In the genomic region with DNA sequence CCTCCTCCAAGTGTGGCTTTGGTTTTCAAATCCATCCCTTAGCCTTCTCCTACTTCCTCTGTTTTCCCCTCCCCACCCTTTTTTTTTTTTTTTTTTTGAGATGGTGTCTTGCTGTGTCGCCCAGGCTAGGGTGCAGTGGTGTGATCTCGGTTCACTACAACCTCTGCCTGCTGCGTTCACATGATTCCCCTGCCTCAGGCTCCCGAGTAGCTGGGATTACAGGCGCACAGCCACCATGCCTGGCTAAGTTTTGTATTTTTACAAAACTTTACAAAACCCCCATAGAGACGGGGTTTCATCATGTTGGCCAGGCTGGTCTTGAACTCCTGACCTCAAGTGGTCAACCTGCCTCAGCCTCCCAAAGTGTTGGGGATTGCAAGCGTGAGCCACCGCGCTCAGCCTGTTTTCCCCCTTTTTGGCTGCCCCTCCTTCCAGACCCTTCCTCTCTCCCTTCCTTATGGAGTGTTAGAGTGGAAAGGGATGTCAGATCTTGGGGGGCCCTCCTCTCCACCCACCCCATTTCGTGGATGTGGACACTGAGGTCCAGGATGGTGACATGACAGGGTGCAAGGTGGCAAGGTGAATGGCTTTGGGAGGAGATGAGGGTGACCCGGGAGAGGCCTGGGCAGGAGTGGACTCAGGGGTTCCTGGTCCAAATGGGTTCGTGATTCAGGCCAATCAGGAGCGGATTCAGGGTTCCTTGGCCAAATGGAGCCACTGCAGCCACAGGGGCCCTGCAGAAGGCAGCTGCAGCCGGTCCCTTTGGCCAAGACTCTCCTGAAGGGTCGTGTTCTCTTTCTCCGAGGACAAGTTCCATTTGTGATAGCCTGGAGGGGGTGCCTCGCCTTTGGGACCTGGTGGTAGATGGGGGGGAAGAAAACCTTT, we compare ENCODE assay signal across 1 cellular context.
A peak's percentile ranks its signal among the peaks of the same experiment; 100 is the strongest.
TF ChIP-seq lines count a peak whose summit lies in the region.

No MANE protein-coding gene starts in this region.

TF ChIP-seq in WTC11, 78 proteins besides CTCF, POLR2A, EP300 and RAD21:
- peak; percentile 28; the same call in 1 of the 2 replicates for TF ChIP-seq ZNF121 (CRISPR knock-in tag; IDR thresholded peaks at IDR 0.05)
- TF ChIP-seq, protein P1, sequence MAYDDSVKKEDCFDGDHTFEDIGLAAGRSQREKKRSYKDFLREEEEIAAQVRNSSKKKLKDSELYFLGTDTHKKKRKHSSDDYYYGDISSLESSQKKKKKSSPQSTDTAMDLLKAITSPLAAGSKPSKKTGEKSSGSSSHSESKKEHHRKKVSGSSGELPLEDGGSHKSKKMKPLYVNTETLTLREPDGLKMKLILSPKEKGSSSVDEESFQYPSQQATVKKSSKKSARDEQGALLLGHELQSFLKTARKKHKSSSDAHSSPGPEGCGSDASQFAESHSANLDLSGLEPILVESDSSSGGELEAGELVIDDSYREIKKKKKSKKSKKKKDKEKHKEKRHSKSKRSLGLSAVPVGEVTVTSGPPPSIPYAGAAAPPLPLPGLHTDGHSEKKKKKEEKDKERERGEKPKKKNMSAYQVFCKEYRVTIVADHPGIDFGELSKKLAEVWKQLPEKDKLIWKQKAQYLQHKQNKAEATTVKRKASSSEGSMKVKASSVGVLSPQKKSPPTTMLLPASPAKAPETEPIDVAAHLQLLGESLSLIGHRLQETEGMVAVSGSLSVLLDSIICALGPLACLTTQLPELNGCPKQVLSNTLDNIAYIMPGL (CRISPR knock-in tag; IDR thresholded peaks at IDR 0.05) = no peak
TF ChIP-seq in WTC11: peak in this region for 1.
